ENCODE assay signal across 6 cellular contexts in the genomic region with DNA sequence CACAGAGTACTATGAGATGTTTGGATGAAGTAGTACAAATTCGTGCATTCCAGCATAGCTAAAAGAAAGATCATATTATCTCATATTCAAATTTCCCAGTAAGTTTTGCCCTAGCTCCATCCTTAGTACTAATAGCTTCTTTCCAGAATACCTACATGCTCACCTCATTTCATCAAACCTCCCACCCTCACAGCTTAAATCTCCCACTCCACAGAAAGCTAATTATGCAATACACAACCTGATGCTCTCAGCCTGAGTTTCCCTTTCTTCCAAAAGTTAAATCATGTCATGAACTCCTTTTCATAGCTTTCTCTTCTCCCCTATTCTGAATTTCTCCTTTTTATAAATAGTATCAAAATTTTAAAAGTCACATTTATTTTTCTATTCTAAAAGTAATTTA.
"Had no signal": no experiment of that assay in that cellular context is flagged by ENCODE, and none has a peak within 500 bp of the region (broad histone marks: within the 10 kb centered on the region; RNA-seq: fewer than 3 reads in every experiment).

No MANE protein-coding gene starts in this region.

- ATAC-seq: HepG2, K562 had no signal

- DNase-seq: IMR-90, KBM-7, KG1 had no signal

- H3K27ac ChIP-seq: HL-60 had no signal
